24 cellular contexts compared by ENCODE assay signal in genomic region chr14:74747237-74747636, GRCh38. TPM values are rescaled to one million over a fixed set of nuclear protein-coding genes. Genes with fewer than 3 reads are reported as not detected.
A peak's percentile ranks its signal among the peaks of the same experiment; 100 is the strongest.
DNase-seq lines count a peak whose midpoint lies in the region; ATAC-seq, FAIRE-seq and TF ChIP-seq lines count a peak whose summit lies in the region.
"Had no signal": no experiment of that assay in that cellular context is flagged by ENCODE, and none has a peak within 500 bp of the region (broad histone marks: within the 10 kb centered on the region; RNA-seq: fewer than 3 reads in every experiment).

No MANE protein-coding gene starts in this region.

- ATAC-seq in A549 (no peak), GM18511 (IDR thresholded peaks at IDR 0.05; ENCODE audit: unreplicated experiment) (no peak)
- ATAC-seq: CD8-positive, alpha-beta T cell had no signal

- H4K5ac ChIP-seq in H9 (ENCODE audit: insufficient read length, low read depth, low read length) = no peak overlapping the region

- WGBS in A549 (ENCODE audit: missing lambda C conversion rate) = 83% methylated on average over 2 of the region's 2 CpGs
- WGBS in H9 (ENCODE audit: extremely low coverage, insufficient read length, low lambda C conversion rate) = no CpG with 5 or more reads among the region's 2 CpGs

- H3K4me3 ChIP-seq in A549 = no peak overlapping the region
- H3K4me3 ChIP-seq in astrocyte (ENCODE audit: insufficient read depth, low read depth, low read length) = no peak overlapping the region
- H3K4me3 ChIP-seq in neural progenitor cell = no peak overlapping the region
- H3K4me3 ChIP-seq: BLaER1 had no signal

- no peaks in the 10 kb centered on the region for H4K20me1 ChIP-seq in H9 (ENCODE audit: control insufficient read depth, insufficient read depth, insufficient read length)
- no peaks in the 10 kb centered on the region for H4K20me1 ChIP-seq in astrocyte (ENCODE audit: insufficient read depth, low read length)
- H4K20me1 ChIP-seq in neural progenitor cell (ENCODE audit: low read depth) = no peaks in the 10 kb centered on the region
- H4K20me1 ChIP-seq: BLaER1 had no signal

- peak overlapping the region; percentile 90 for H3K56ac ChIP-seq in H9 (ENCODE audit: insufficient read length, low read depth, low read length)

- no peak for DNase-seq in A549 (ENCODE audit: low read depth in 1 of 2, low spot score in 1 of 2)
- DNase-seq in H9 = no peak
- no peak for DNase-seq in astrocyte (ENCODE audit: low read depth)
- DNase-seq in neural progenitor cell (ENCODE audit: low spot score) = no peak
- no peak for DNase-seq in amygdala (lab: John Stamatoyannopoulos, UW)
- no peak for DNase-seq in NCI-H1436 (lab: John Stamatoyannopoulos, UW)
- no peak for DNase-seq in D341Med (ENCODE audit: low spot score)
- DNase-seq: Caco-2; CD4-positive, CD25-positive, alpha-beta regulatory T cell; CD8-positive, alpha-beta T cell; DMS 273 treated with DMSO at 0.1 percent for 48 hours; DMS79; EL; GDM1; GOT3; HCEC 1CT had no signal

- no peaks in the 10 kb centered on the region for H3K4me1 ChIP-seq in A549
- no peaks in the 10 kb centered on the region for H3K4me1 ChIP-seq in H9 (ENCODE audit: insufficient read depth, low read length)
- H3K4me1 ChIP-seq in astrocyte (ENCODE audit: insufficient read depth, low read length) = no peaks in the 10 kb centered on the region
- no peaks in the 10 kb centered on the region for H3K4me1 ChIP-seq in neural progenitor cell
- H3K4me1 ChIP-seq: BLaER1, Caco-2 had no signal

- no peak overlapping the region for H2BK12ac ChIP-seq in H9 (ENCODE audit: insufficient read length, low read depth, low read length)

- H3K27ac Mint-ChIP-seq in H9 (no peak overlapping the region), astrocyte (ENCODE audit: unreplicated experiment) (no peak overlapping the region), neural progenitor cell (peak overlapping the region; percentile 35)
- H3K27ac Mint-ChIP-seq: B cell; CD4-positive, CD25-positive, alpha-beta regulatory T cell; CD8-positive, alpha-beta T cell had no signal

- no peak for TF ChIP-seq RAD21 in A549 (conservative IDR thresholded peaks at IDR 0.05 in 1 of 2, IDR thresholded peaks at IDR 0.05 in 1 of 2)

- no peaks in the 10 kb centered on the region for H3K79me2 ChIP-seq in H9 (ENCODE audit: insufficient read depth, low read length)
- no peaks in the 10 kb centered on the region for H3K79me2 ChIP-seq in astrocyte (ENCODE audit: insufficient read depth, low read length)
- H3K79me2 ChIP-seq in neural progenitor cell (ENCODE audit: low read depth) = no peaks in the 10 kb centered on the region

- H2BK15ac ChIP-seq in H9 (ENCODE audit: low read depth, low read length) = no peak overlapping the region

- CTCF ChIA-PET in A549 (lab: Yijun Ruan, JAX) = interaction anchor here (0.6 kb wide), 1 partner anchor 25 kb away, joined by 3 read pairs; no protein-coding TSS in a partner anchor

- TF ChIP-seq CTCF in A549 (IDR thresholded peaks at IDR 0.05) (no peak), H9 (conservative IDR thresholded peaks at IDR 0.05) (no peak), astrocyte (IDR thresholded peaks at IDR 0.05; ENCODE audit: insufficient read depth, low read depth, low read length) (no peak), neural progenitor cell (IDR thresholded peaks at IDR 0.05) (no peak)

- no peak overlapping the region for H2AFZ ChIP-seq in H9 (ENCODE audit: low read length)
- H2AFZ ChIP-seq in astrocyte (ENCODE audit: low read depth, low read length) = no peak overlapping the region
- no peak overlapping the region for H2AFZ ChIP-seq in neural progenitor cell (replicated peaks)

- H3K36me3 ChIP-seq in astrocyte (ENCODE audit: insufficient read depth, low read length) (no peaks in the 10 kb centered on the region), neural progenitor cell (no peaks in the 10 kb centered on the region)
- H3K36me3 ChIP-seq: BLaER1 had no signal

- H3K9me3 ChIP-seq in A549 (0 out of 3 replicates have a peak, but pooled peaks cover 3% of the 10 kb centered on the region), H9 (ENCODE audit: control insufficient read depth, low read depth, low read length) (no peaks in the 10 kb centered on the region), astrocyte (ENCODE audit: insufficient read depth, low read depth, low read length) (no peaks in the 10 kb centered on the region), neural progenitor cell (ENCODE audit: low read depth) (no peaks in the 10 kb centered on the region)
- H3K9me3 ChIP-seq: Caco-2 had no signal

- H3K36me3 Mint-ChIP-seq in H9 (ENCODE audit: insufficient read depth in 1 of 3, low read depth in 3 of 3) (peaks cover 2 to 6% (median 4%) of the 10 kb centered on the region in 3 experiments; a peak in 6 of 7 replicates), astrocyte (ENCODE audit: low read depth, unreplicated experiment) (no peaks in the 10 kb centered on the region), neural progenitor cell (no peaks in the 10 kb centered on the region)

- FAIRE-seq in A549 (lab: Jason Lieb, UNC) = peak; percentile 88
- FAIRE-seq in astrocyte (lab: Jason Lieb, UNC) = no peak
- FAIRE-seq: D721Med, GM12891, GM18507, H54 had no signal

- no peak overlapping the region for H3K18ac ChIP-seq in H9 (ENCODE audit: insufficient read length, low read depth, low read length)

- H3K27ac ChIP-seq in A549 (no peak overlapping the region), H9 (ENCODE audit: insufficient read length, low read depth, low read length) (no peak overlapping the region), astrocyte (ENCODE audit: low read depth, low read length) (no peak overlapping the region), neural progenitor cell (no peak overlapping the region)
- H3K27ac ChIP-seq: BLaER1, C4-2B had no signal

- no peak overlapping the region for H2BK20ac ChIP-seq in H9 (ENCODE audit: low read depth, low read length, poor library complexity, severe bottlenecking)

- H3K79me1 ChIP-seq in H9 (ENCODE audit: insufficient read depth, low read depth, low read length, poor library complexity, severe bottlenecking) = no peaks in the 10 kb centered on the region

- H4K91ac ChIP-seq in H9 (ENCODE audit: insufficient read length, low read depth, low read length) = no peak overlapping the region

- no peaks in the 10 kb centered on the region for H3F3A ChIP-seq in neural progenitor cell (ENCODE audit: low read depth)

- POLR2A ChIA-PET in A549 (lab: Yijun Ruan, JAX) = no interaction called here

- H3K4ac ChIP-seq in H9 (ENCODE audit: low read depth, low read length) = no peak overlapping the region

- no peaks in the 10 kb centered on the region for H3K23me2 ChIP-seq in H9 (ENCODE audit: insufficient read length, low read depth, low read length, poor library complexity, severe bottlenecking)

- peaks cover 5 to 7% of the 10 kb centered on the region in 2 experiments for H3K9me3 Mint-ChIP-seq in H9
- peaks cover 5% of the 10 kb centered on the region for H3K9me3 Mint-ChIP-seq in astrocyte (ENCODE audit: unreplicated experiment)
- H3K9me3 Mint-ChIP-seq in neural progenitor cell = peaks cover 5% of the 10 kb centered on the region

- H3K4me3 Mint-ChIP-seq in H9 = no peak overlapping the region
- peak overlapping the region; percentile 9 for H3K4me3 Mint-ChIP-seq in astrocyte (ENCODE audit: unreplicated experiment)
- H3K4me3 Mint-ChIP-seq in neural progenitor cell = no peak overlapping the region
- H3K4me3 Mint-ChIP-seq: B cell; CD4-positive, CD25-positive, alpha-beta regulatory T cell; CD8-positive, alpha-beta T cell had no signal

- no peak overlapping the region for H4K8ac ChIP-seq in H9 (replicated peaks; ENCODE audit: insufficient read length, low read depth, low read length)

- TF ChIP-seq POLR2A in A549 (IDR thresholded peaks at IDR 0.05; ENCODE audit: low read length) = no peak

- H3K4me2 ChIP-seq in A549 (no peak overlapping the region), H9 (ENCODE audit: insufficient read depth, insufficient read length, low read length) (no peak overlapping the region), astrocyte (ENCODE audit: low read length) (no peak overlapping the region), neural progenitor cell (no peak overlapping the region)
- H3K4me2 ChIP-seq: BLaER1 had no signal

- peak overlapping the region; percentile 31 for H3K23ac ChIP-seq in H9 (ENCODE audit: insufficient read length, low read depth, low read length)

- H2AK5ac ChIP-seq in H9 (ENCODE audit: insufficient read length, low read length) = no peak overlapping the region

- no peaks in the 10 kb centered on the region for H3K4me1 Mint-ChIP-seq in H9
- H3K4me1 Mint-ChIP-seq in astrocyte (ENCODE audit: low read depth, unreplicated experiment) = no peaks in the 10 kb centered on the region
- H3K4me1 Mint-ChIP-seq in neural progenitor cell = no peaks in the 10 kb centered on the region
- H3K4me1 Mint-ChIP-seq: B cell; CD4-positive, CD25-positive, alpha-beta regulatory T cell had no signal

- H3K27me3 Mint-ChIP-seq in H9 (ENCODE audit: low read depth) = no peaks in the 10 kb centered on the region; the same call in 1 of the 2 replicates
- H3K27me3 Mint-ChIP-seq in astrocyte (ENCODE audit: low read depth, unreplicated experiment) = peaks cover 3% of the 10 kb centered on the region
- peaks cover 7% of the 10 kb centered on the region for H3K27me3 Mint-ChIP-seq in neural progenitor cell (ENCODE audit: insufficient read depth, low read depth)
- H3K27me3 Mint-ChIP-seq: CD4-positive, CD25-positive, alpha-beta regulatory T cell had no signal

- TF ChIP-seq EP300 in A549 (IDR thresholded peaks at IDR 0.05) = no peak

- no peak overlapping the region for H3K14ac ChIP-seq in H9 (ENCODE audit: insufficient read depth, low read length)

- H3K9ac ChIP-seq in H9 (ENCODE audit: extremely low read depth, insufficient read length, low read length) (no peak overlapping the region), astrocyte (ENCODE audit: low read length) (no peak overlapping the region), neural progenitor cell (no peak overlapping the region)
- H3K9ac ChIP-seq: BLaER1 had no signal

- no peak overlapping the region for H2BK5ac ChIP-seq in H9 (ENCODE audit: insufficient read length, low read length)

- H2BK120ac ChIP-seq in H9 (ENCODE audit: low read depth, low read length, poor library complexity, severe bottlenecking) = no peak overlapping the region

- H3K27me3 ChIP-seq in H9 (ENCODE audit: insufficient read depth, low read length) (no peaks in the 10 kb centered on the region), astrocyte (ENCODE audit: insufficient read depth, low read length) (no peaks in the 10 kb centered on the region), neural progenitor cell (no peaks in the 10 kb centered on the region)
- H3K27me3 ChIP-seq: BLaER1 had no signal

- H3T11ph ChIP-seq in H9 (ENCODE audit: low read length) = no peak overlapping the region

RNA-seq across cellular contexts. Expression of gene YLPM1, which starts 15.9 kb away (rescaled TPM):
- polyA plus RNA-seq in A549 (2011; rRNA removed) = 20.3 and 25.3 TPM in 2 replicates
- polyA plus RNA-seq in A549 (2012; cell fraction: cytosol; rRNA removed) = 11.1 and 12.3 TPM in 2 replicates
- polyA plus RNA-seq in A549 (2012; cell fraction: nucleus; rRNA removed) = 17.1 and 23.3 TPM in 2 replicates
- polyA plus RNA-seq in A549 (2017; fragmentation: RNase III; extraction: RNeasy Plus Mini Kit Qiagen cat#74134 plus additional on column Dnase treatment) = 37.8 to 39.1 TPM (median 37.9 TPM) in 3 replicates
- polyA minus RNA-seq in A549 (2011; rRNA and poly(A)+ RNA removed) = 29.3 and 30.0 TPM in 2 replicates
- total RNA-seq in H9 (2021) = 75.1 and 82.2 TPM in 2 replicates
- total RNA-seq in astrocyte = 49.5 and 49.7 TPM in 2 replicates
- 35.7 and 55.9 TPM in 2 replicates for total RNA-seq in neural progenitor cell (ENCODE audit: low replicate concordance)

RNA-seq across cellular contexts. Expression of gene FCF1, which starts 34.3 kb away (rescaled TPM):
- polyA plus RNA-seq in A549 (2011; rRNA removed) (96.1 and 97.2 TPM in 2 replicates), A549 (2017; fragmentation: RNase III; extraction: RNeasy Plus Mini Kit Qiagen cat#74134 plus additional on column Dnase treatment) (80.1 to 93.7 TPM (median 86.3 TPM) in 3 replicates)
- polyA plus RNA-seq in A549 (2012; cell fraction: cytosol; rRNA removed) = 25.8 and 28.7 TPM in 2 replicates
- polyA plus RNA-seq in A549 (2012; cell fraction: nucleus; rRNA removed) = 9.3 and 13.1 TPM in 2 replicates
- polyA minus RNA-seq in A549 (2011; rRNA and poly(A)+ RNA removed) = 33.2 and 35.2 TPM in 2 replicates
- total RNA-seq in H9 (2021) (85.6 and 87.7 TPM in 2 replicates), astrocyte (60.5 and 64.1 TPM in 2 replicates), neural progenitor cell (ENCODE audit: low replicate concordance) (41.7 and 96.1 TPM in 2 replicates)

RNA-seq across cellular contexts. Expression of gene AREL1, which starts 34.4 kb away (rescaled TPM):
- 48.6 and 59.5 TPM in 2 replicates for polyA plus RNA-seq in A549 (2011; rRNA removed)
- polyA plus RNA-seq in A549 (2012; cell fraction: cytosol; rRNA removed) = 33.2 and 39.3 TPM in 2 replicates
- 61.7 and 75.3 TPM in 2 replicates for polyA plus RNA-seq in A549 (2012; cell fraction: nucleus; rRNA removed)
- polyA plus RNA-seq in A549 (2017; fragmentation: RNase III; extraction: RNeasy Plus Mini Kit Qiagen cat#74134 plus additional on column Dnase treatment) = 26.4 to 27.5 TPM (median 26.5 TPM) in 3 replicates
- 117 and 153 TPM in 2 replicates for polyA minus RNA-seq in A549 (2011; rRNA and poly(A)+ RNA removed)
- 32.2 and 34.2 TPM in 2 replicates for total RNA-seq in H9 (2021)
- total RNA-seq in astrocyte = 54.6 and 59.0 TPM in 2 replicates
- 25.2 and 27.7 TPM in 2 replicates for total RNA-seq in neural progenitor cell (ENCODE audit: low replicate concordance)
